Comparison of ENCODE assay signal across 14 cellular contexts in genomic region chr6:14499804-14500203, GRCh38.
DNase-seq lines count a peak whose midpoint lies in the region; ATAC-seq, FAIRE-seq and TF ChIP-seq lines count a peak whose summit lies in the region.
"Had no signal": no experiment of that assay in that cellular context is flagged by ENCODE, and none has a peak within 500 bp of the region (broad histone marks: within the 10 kb centered on the region; RNA-seq: fewer than 3 reads in every experiment).

No MANE protein-coding gene starts in this region.

- H3K27me3 ChIP-seq in heart left ventricle (no peaks in the 10 kb centered on the region), right atrium auricular region (no peaks in the 10 kb centered on the region), upper lobe of right lung (no peaks in the 10 kb centered on the region)
- H3K27me3 ChIP-seq: esophagus squamous epithelium, uterus had no signal

- DNase-seq in heart left ventricle, result no peak
- no peak for DNase-seq in right atrium auricular region (ENCODE audit: low spot score)
- DNase-seq in T1000 (lab: John Stamatoyannopoulos, UW), result peak; percentile 9
- peak; percentile 65 for DNase-seq in foreskin melanocyte
- peak; percentile 17 for DNase-seq in urothelium cell line (ENCODE audit: low spot score)
- no peak for DNase-seq in upper lobe of right lung
- DNase-seq in NCI-H526 treated with DMSO at 0.1 percent for 48 hours (lab: John Stamatoyannopoulos, UW), result no peak
- DNase-seq: AML-193, esophagus squamous epithelium, naive B cell, uterus had no signal

- H3K4me1 ChIP-seq in heart left ventricle (peaks cover 0 to 3% (median 0%) of the 10 kb centered on the region in 12 donors), right atrium auricular region (no peaks in the 10 kb centered on the region), upper lobe of right lung (no peaks in the 10 kb centered on the region)
- H3K4me1 ChIP-seq: uterus had no signal

- H3K27ac ChIP-seq in heart left ventricle, result no peak overlapping the region
- H3K27ac ChIP-seq in right atrium auricular region, result no peak overlapping the region
- no peak overlapping the region for H3K27ac ChIP-seq in upper lobe of right lung
- H3K27ac ChIP-seq: esophagus squamous epithelium, uterus, VCaP had no signal

- TF ChIP-seq CTCF in heart left ventricle (IDR thresholded peaks at IDR 0.05) (no peak), right atrium auricular region (IDR thresholded peaks at IDR 0.05) (no peak), upper lobe of right lung (IDR thresholded peaks at IDR 0.05) (no peak)

- ATAC-seq in heart left ventricle (peak in 3 of 4 donors; percentile 26 to 53 (median 42)), upper lobe of right lung (no peak), HG03139 (IDR thresholded peaks at IDR 0.05; ENCODE audit: unreplicated experiment) (no peak)

- WGBS in heart left ventricle, 4 donors, result 45 to 74% (median 54%) methylated on average over 8 of the region's 8 CpGs

- no peak overlapping the region for H3K4me3 ChIP-seq in heart left ventricle
- H3K4me3 ChIP-seq in right atrium auricular region, result no peak overlapping the region
- no peak overlapping the region for H3K4me3 ChIP-seq in upper lobe of right lung
- H3K4me3 ChIP-seq: esophagus squamous epithelium, uterus had no signal

- no peak for FAIRE-seq in urothelium cell line (lab: Jason Lieb, UNC)
- FAIRE-seq: GM12891 had no signal

- H3K36me3 ChIP-seq in heart left ventricle, result no peaks in the 10 kb centered on the region
- peaks cover 4% of the 10 kb centered on the region for H3K36me3 ChIP-seq in right atrium auricular region
- no peaks in the 10 kb centered on the region for H3K36me3 ChIP-seq in upper lobe of right lung
- H3K36me3 ChIP-seq: esophagus squamous epithelium, uterus had no signal

- intact Hi-C loops in heart left ventricle (cut with DNase I) (no loop called here), upper lobe of right lung (cut with DNase I) (no loop called here)

- H3K9me3 ChIP-seq in heart left ventricle, result peaks cover 0 to 11% (median 0%) of the 10 kb centered on the region in 12 donors
- H3K9me3 ChIP-seq in right atrium auricular region, result no peaks in the 10 kb centered on the region
- no peaks in the 10 kb centered on the region for H3K9me3 ChIP-seq in upper lobe of right lung
- H3K9me3 ChIP-seq: esophagus squamous epithelium, uterus had no signal

- TF ChIP-seq POLR2A in heart left ventricle (IDR thresholded peaks at IDR 0.05), result no peak

Comparison
In these comparisons a context has a peak if more than half of its experiments do, and no peak if none do; other contexts are left out.
1. ATAC-seq: peak in heart left ventricle (3 of 4); none in upper lobe of right lung (single experiment) and HG03139 (single experiment).
2. DNase-seq: peak in T1000 (single experiment), foreskin melanocyte (single experiment) and urothelium cell line (single experiment); none in heart left ventricle (0 of 5), right atrium auricular region (single experiment), upper lobe of right lung (single experiment) and NCI-H526 treated with DMSO at 0.1 percent for 48 hours (single experiment).